In the genomic region with DNA sequence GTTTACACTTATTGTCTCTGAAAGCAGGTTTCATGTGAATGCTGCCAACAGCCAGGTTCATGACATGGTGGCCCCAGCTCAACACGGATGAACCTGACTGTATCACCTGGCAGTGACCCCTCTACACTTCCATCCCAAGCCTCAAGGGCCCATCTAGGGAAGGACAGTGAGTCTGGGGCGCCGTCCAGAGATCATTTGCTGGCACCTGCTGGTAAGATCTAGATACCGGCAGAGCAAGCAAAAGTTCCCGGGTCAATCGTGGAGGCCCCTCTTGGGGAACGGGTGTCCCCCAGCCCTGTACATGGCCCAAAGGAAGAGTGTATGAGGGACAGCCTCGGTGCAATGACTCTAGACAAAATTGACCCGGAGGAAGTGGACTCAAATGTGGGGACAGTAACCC, we compare ENCODE assay signal across 19 cellular contexts. TPM values are rescaled to one million over a fixed set of nuclear protein-coding genes. Genes with fewer than 3 reads are reported as not detected.
A peak's percentile ranks its signal among the peaks of the same experiment; 100 is the strongest.
DNase-seq lines count a peak whose midpoint lies in the region; ATAC-seq and TF ChIP-seq lines count a peak whose summit lies in the region.
"Had no signal": no experiment of that assay in that cellular context is flagged by ENCODE, and none has a peak within 500 bp of the region (broad histone marks: within the 10 kb centered on the region; RNA-seq: fewer than 3 reads in every experiment).

No MANE protein-coding gene starts in this region.

- ATAC-seq in WTC11 (no peak), left lobe of liver (no peak), HG03442 (IDR thresholded peaks at IDR 0.05; ENCODE audit: unreplicated experiment) (no peak)

- 83% methylated on average over 9 of the region's 9 CpGs for WGBS in suprapubic skin

- H3K4me3 Mint-ChIP-seq in activated naive CD4-positive, alpha-beta T cell treated with anti-CD3 and anti-CD28 coated beads, Interleukin-2, amount 10 ng/mL, durations not matched to agents 7 days and 5 days = no peak overlapping the region
- no peak overlapping the region for H3K4me3 Mint-ChIP-seq in WTC11

- CTCF ChIA-PET in activated naive CD4-positive, alpha-beta T cell treated with anti-CD3 and anti-CD28 coated beads, Interleukin-2, amount 10 ng/mL, durations not matched to agents 7 days and 5 days (lab: Charles Lee) = no interaction called here
- CTCF ChIA-PET in WTC11 (lab: Charles Lee) = no interaction called here

- H3K9me3 Mint-ChIP-seq in activated naive CD4-positive, alpha-beta T cell treated with anti-CD3 and anti-CD28 coated beads, Interleukin-2, amount 10 ng/mL, durations not matched to agents 7 days and 5 days = no peaks in the 10 kb centered on the region
- no peaks in the 10 kb centered on the region for H3K9me3 Mint-ChIP-seq in WTC11

- no peak for TF ChIP-seq CTCF in WTC11 (IDR thresholded peaks at IDR 0.05)
- TF ChIP-seq CTCF in suprapubic skin (IDR thresholded peaks at IDR 0.05) = no peak

- peaks cover 37% of the 10 kb centered on the region for H3K4me1 ChIP-seq in suprapubic skin

- H3K27ac Mint-ChIP-seq in activated naive CD4-positive, alpha-beta T cell treated with anti-CD3 and anti-CD28 coated beads, Interleukin-2, amount 10 ng/mL, durations not matched to agents 7 days and 5 days = no peak overlapping the region
- H3K27ac Mint-ChIP-seq in WTC11 = no peak overlapping the region

- H3K9me3 ChIP-seq in suprapubic skin = no peaks in the 10 kb centered on the region
- H3K9me3 ChIP-seq: MG63 had no signal

- POLR2A ChIA-PET in WTC11 (lab: Charles Lee) = no interaction called here

- TF ChIP-seq EP300 in suprapubic skin (IDR thresholded peaks at IDR 0.05) = no peak

- no peak overlapping the region for H3K4me3 ChIP-seq in suprapubic skin
- H3K4me3 ChIP-seq: BLaER1 treated with 17β-estradiol and CSF1 and Interleukin-3, amounts not matched to agents 10 nM and 100 nM; esophagus squamous epithelium; MG63 had no signal

- peaks cover 17% of the 10 kb centered on the region for H3K27me3 ChIP-seq in suprapubic skin
- H3K27me3 ChIP-seq: BLaER1 treated with 17β-estradiol and CSF1 and Interleukin-3, amounts not matched to agents 10 nM and 100 nM; MG63 had no signal

- no peaks in the 10 kb centered on the region for H3K4me1 Mint-ChIP-seq in activated naive CD4-positive, alpha-beta T cell treated with anti-CD3 and anti-CD28 coated beads, Interleukin-2, amount 10 ng/mL, durations not matched to agents 7 days and 5 days
- no peaks in the 10 kb centered on the region for H3K4me1 Mint-ChIP-seq in WTC11

- no peaks in the 10 kb centered on the region for H3K27me3 Mint-ChIP-seq in activated naive CD4-positive, alpha-beta T cell treated with anti-CD3 and anti-CD28 coated beads, Interleukin-2, amount 10 ng/mL, durations not matched to agents 7 days and 5 days
- H3K27me3 Mint-ChIP-seq in WTC11 (ENCODE audit: low read depth) = peaks cover 4% of the 10 kb centered on the region; the same call in 1 of the 2 replicates

- no peaks in the 10 kb centered on the region for H3K36me3 ChIP-seq in suprapubic skin
- H3K36me3 ChIP-seq: BLaER1 treated with 17β-estradiol and CSF1 and Interleukin-3, amounts not matched to agents 10 nM and 100 nM; esophagus squamous epithelium; MG63 had no signal

- peak; percentile 14 for DNase-seq in activated naive CD4-positive, alpha-beta T cell treated with anti-CD3 and anti-CD28 coated beads, Interleukin-2, amount 10 ng/mL, durations not matched to agents 7 days and 5 days
- DNase-seq in activated naive CD4-positive, alpha-beta T cell (lab: John Stamatoyannopoulos, UW) = no peak
- peak; percentile 4 for DNase-seq in WTC11 (ENCODE audit: low spot score)
- DNase-seq in left lobe of liver (ENCODE audit: low spot score) = peak; percentile 26
- peak; percentile 51 to 52 for DNase-seq in suprapubic skin (ENCODE audit: low spot score in 2 of 2)
- no peak for DNase-seq in dedifferentiated amniotic fluid mesenchymal stem cell (ENCODE audit: extremely low spot score)
- no peak for DNase-seq in substantia nigra (lab: John Stamatoyannopoulos, UW)
- DNase-seq: activated naive CD4-positive, alpha-beta T cell treated with anti-CD3 and anti-CD28 coated beads, Interleukin-2, amount 50 U/mL, for 16 hours; cerebellar nuclear complex; effector memory CD4-positive, alpha-beta T cell; esophagus squamous epithelium; IMR-90; MG63; NCI-H1436 treated with DMSO at 0.1 percent for 48 hours; NCI-H524 treated with DMSO at 0.1 percent for 48 hours had no signal

- H3K27ac ChIP-seq in suprapubic skin = no peak overlapping the region
- no peak overlapping the region for H3K27ac ChIP-seq in substantia nigra (ENCODE audit: low read depth, low read length, poor library complexity, severe bottlenecking)
- H3K27ac ChIP-seq: BLaER1 treated with 17β-estradiol and CSF1 and Interleukin-3, amounts not matched to agents 10 nM and 100 nM; esophagus squamous epithelium; HL-60 had no signal

- H3K36me3 Mint-ChIP-seq in activated naive CD4-positive, alpha-beta T cell treated with anti-CD3 and anti-CD28 coated beads, Interleukin-2, amount 10 ng/mL, durations not matched to agents 7 days and 5 days = no peaks in the 10 kb centered on the region
- no peaks in the 10 kb centered on the region for H3K36me3 Mint-ChIP-seq in WTC11

- no peak for TF ChIP-seq POLR2A in suprapubic skin (IDR thresholded peaks at IDR 0.05)

TF ChIP-seq in WTC11, 78 proteins besides CTCF, POLR2A, EP300 and RAD21:
- TF ChIP-seq ETV6 (CRISPR knock-in tag; IDR thresholded peaks at IDR 0.05) (no peak), ZNF423 (CRISPR knock-in tag; IDR thresholded peaks at IDR 0.05) (no peak)

RNA-seq across cellular contexts. Expression of a gene that starts 34.7 kb away (rescaled TPM):
- total RNA-seq in WTC11 (2021) (0.16 TPM in 1 of 3 replicates, not detected in the others), left lobe of liver (not detected), suprapubic skin (1 to 10 TPM in 1 of 4 donors, under 1 TPM in 1, not detected in 2; 0.34 to 1.0 TPM)
- total RNA-seq: IMR-90 had no signal

RNA-seq across cellular contexts. Expression of a gene that starts 45.3 kb away (rescaled TPM):
- 0.44 to 0.62 TPM in 2 of 3 replicates, not detected in the other for total RNA-seq in WTC11 (2021)
- total RNA-seq in left lobe of liver = not detected
- total RNA-seq in suprapubic skin = not detected
- total RNA-seq: esophagus squamous epithelium, IMR-90, renal cortical epithelial cell had no signal

Comparison
In these comparisons a context has a peak if more than half of its experiments do, and no peak if none do; other contexts are left out.
1. DNase-seq: peak in activated naive CD4-positive, alpha-beta T cell treated with anti-CD3 and anti-CD28 coated beads, Interleukin-2, amount 10 ng/mL, durations not matched to agents 7 days and 5 days (single experiment), WTC11 (single experiment), left lobe of liver (single experiment) and suprapubic skin (2 of 2); none in activated naive CD4-positive, alpha-beta T cell (0 of 4), dedifferentiated amniotic fluid mesenchymal stem cell (single experiment) and substantia nigra (0 of 49).